20 cellular contexts compared by ENCODE assay signal in the genomic region with DNA sequence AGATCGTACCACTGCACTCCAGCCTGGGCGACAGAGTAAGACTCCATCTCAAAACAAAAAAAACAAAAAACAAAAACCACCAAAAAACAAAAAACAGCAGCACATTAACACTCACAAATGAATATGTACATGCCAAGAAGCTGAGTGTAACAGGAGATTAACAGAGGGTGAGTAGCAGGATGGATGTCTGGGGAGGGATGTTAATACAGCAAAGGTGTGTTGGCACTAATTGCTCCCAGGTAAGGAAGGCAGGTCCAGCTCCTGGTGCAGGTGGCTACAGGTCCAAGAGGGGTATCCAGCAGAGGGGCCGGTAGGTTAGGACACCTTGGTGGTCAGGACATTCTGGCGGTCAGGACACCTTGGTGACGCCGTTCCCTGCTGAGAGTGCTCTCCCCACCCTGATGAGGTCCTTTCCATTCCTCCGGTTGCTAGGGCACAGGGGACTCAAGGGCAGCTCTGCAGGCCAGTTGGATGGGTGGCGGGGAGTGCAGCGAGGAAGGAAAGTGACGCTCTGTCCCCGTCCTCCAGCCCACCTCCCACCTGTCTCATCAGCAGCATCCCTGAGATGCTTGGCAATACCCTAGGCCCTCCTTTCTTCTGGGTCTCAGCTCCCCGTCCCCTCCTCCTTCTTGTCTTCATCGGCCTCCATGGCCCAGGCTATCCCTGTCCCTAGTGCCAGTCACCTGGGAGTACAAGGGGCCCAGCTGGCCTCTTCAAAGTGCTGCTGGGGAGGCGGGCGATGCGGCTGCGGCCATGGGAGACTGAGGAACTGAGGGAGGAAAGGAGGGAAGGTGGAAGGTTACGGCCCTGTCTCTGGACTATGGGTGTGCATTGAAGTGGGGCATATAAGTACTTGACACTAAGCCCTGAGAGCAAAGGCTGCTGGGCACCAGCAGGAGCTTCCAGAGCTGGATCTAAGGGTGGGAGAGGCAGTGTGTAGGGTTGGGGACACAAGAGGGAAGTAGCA. TPM values are rescaled to one million over a fixed set of nuclear protein-coding genes. Genes with fewer than 3 reads are reported as not detected.
"Had no signal": no experiment of that assay in that cellular context is flagged by ENCODE, and none has a peak within 500 bp of the region (broad histone marks: within the 10 kb centered on the region; RNA-seq: fewer than 3 reads in every experiment).

No MANE protein-coding gene starts in this region.

- ATAC-seq: activated T-cell treated with anti-CD3 and anti-CD28 coated beads, Interleukin-2, amount 50 U/mL, for 4 hours; esophagus mucosa; pancreas had no signal

- H3K4me3 ChIP-seq: cardiac muscle cell, colonic mucosa, pancreas, tibial nerve, vagina had no signal

- DNase-seq: activated CD4-positive, alpha-beta memory T cell treated with anti-CD3 and anti-CD28 coated beads for 36 hours; activated CD4-positive, CD25-positive, alpha-beta regulatory T cell; activated gamma-delta T cell treated with Interleukin-2 at 50 U/mL for 16 hours; activated T-cell treated with anti-CD3 and anti-CD28 coated beads, Interleukin-2, amount 50 U/mL, for 4 hours; colonic mucosa; naive B cell; pancreas; stimulated activated CD4-positive, alpha-beta T cell treated with anti-CD3 and anti-CD28 coated beads, Interleukin-15, amount 100 ng/mL, for 24 hours; stimulated activated CD4-positive, alpha-beta T cell treated with anti-CD3 and anti-CD28 coated beads, Interleukin-4, amount 100 ng/mL, for 1 hour; stimulated activated naive CD4-positive, alpha-beta T cell; substantia nigra; SW 1271 had no signal

- H3K27me3 ChIP-seq: cardiac muscle cell, colonic mucosa, pancreas, tibial nerve, vagina had no signal

- H3K27ac ChIP-seq: cardiac muscle cell, colonic mucosa, pancreas, tibial nerve, vagina had no signal

- H3K9me3 ChIP-seq: colonic mucosa, pancreas, tibial nerve, vagina had no signal

- FAIRE-seq: astrocyte, islet of Langerhans, pancreas had no signal

- H3K4me1 ChIP-seq: colonic mucosa, pancreas, vagina had no signal

- H3K36me3 ChIP-seq: colonic mucosa, pancreas, tibial nerve, vagina had no signal

RNA-seq across cellular contexts. Expression of a gene that starts 10.7 kb away (rescaled TPM):
- total RNA-seq: activated CD4-positive, alpha-beta memory T cell treated with anti-CD3 and anti-CD28 coated beads for 36 hours; activated T-cell treated with anti-CD3 and anti-CD28 coated beads, Interleukin-2, amount 50 U/mL, for 4 hours; astrocyte; esophagus mucosa; T-helper 2 cell treated with Interferon-gamma antibody and Interleukin-4, amounts not matched to agents 100 ng/mL and 5 ng/mL, for 36 hours; vagina had no signal

RNA-seq across cellular contexts. Expression of a gene that starts 42.1 kb away (rescaled TPM):
- total RNA-seq: activated T-cell treated with anti-CD3 and anti-CD28 coated beads, Interleukin-2, amount 50 U/mL, for 4 hours; astrocyte; mononuclear cell had no signal
